Comparison of ENCODE assay signal across 2 cellular contexts in genomic region chr17:19992803-19993713, GRCh38.
TF ChIP-seq lines count a peak whose summit lies in the region.

No MANE protein-coding gene starts in this region.

TF ChIP-seq in GM23338, 12 proteins besides CTCF, POLR2A, EP300 and RAD21:
- TF ChIP-seq POLR2AphosphoS5 (IDR thresholded peaks at IDR 0.05; ENCODE audit: low read depth): no peak
- TF ChIP-seq EZH2 (IDR thresholded peaks at IDR 0.05; ENCODE audit: low read depth, unreplicated experiment): no peak
- TF ChIP-seq EZH2phosphoT487 (IDR thresholded peaks at IDR 0.05; ENCODE audit: unreplicated experiment): no peak
- TF ChIP-seq JUNB (IDR thresholded peaks at IDR 0.05; ENCODE audit: unreplicated experiment): no peak
- no peak for TF ChIP-seq REST (IDR thresholded peaks at IDR 0.05; ENCODE audit: unreplicated experiment)
- TF ChIP-seq NANOG (IDR thresholded peaks at IDR 0.05; ENCODE audit: borderline replicate concordance): no peak
- no peak for TF ChIP-seq CREB1 (CRISPR knock-in tag; IDR thresholded peaks at IDR 0.05; ENCODE audit: low read depth)
- TF ChIP-seq ZNF462 (CRISPR knock-in tag; IDR thresholded peaks at IDR 0.05): no peak

TF ChIP-seq in neural cell, 6 proteins besides CTCF, POLR2A, EP300 and RAD21:
- no peak for TF ChIP-seq MXI1 (conservative IDR thresholded peaks at IDR 0.05; ENCODE audit: poor library complexity, severe bottlenecking)
- peak; percentile 82 for TF ChIP-seq SMC3 (conservative IDR thresholded peaks at IDR 0.05; ENCODE audit: poor library complexity)
